ENCODE assay signal across 11 cellular contexts in the genomic region with DNA sequence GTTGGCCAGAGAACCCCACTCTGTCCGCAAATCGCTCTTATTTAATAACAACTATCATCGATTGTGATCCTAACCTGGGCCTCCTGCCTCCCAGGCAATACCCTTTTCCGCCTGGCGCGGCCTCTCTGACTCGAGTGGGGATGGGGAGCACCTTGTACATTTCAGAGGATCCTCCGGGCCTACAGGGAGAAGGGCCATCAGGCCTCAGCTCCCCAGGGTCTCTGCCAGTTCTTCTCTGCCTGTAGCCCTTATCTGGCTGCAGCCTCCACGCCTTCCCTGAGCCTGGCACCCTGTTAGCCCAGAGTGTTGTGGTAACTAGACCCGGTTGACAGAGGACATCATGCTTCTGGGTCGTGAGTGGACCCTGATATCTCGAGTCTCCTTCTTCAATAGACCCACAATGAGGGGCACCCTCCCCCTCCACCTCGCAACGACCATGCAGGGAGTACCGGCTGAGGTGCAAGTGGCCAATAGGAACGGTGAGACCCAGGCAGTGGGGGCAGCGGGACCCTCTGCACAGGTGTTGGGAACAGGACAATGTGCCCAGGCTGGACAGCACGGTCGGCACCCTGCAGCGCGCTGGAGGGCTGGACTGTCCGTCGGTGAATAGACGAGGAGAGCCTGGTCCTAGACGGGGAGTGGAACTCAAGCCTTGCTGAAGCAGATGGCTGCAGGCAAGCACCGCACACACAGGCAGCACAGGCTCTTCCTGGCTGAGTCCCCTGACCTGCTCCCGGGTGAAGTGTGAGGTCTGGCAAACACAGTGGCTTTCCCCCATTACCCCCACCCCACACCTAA. TPM values are rescaled to one million over a fixed set of nuclear protein-coding genes. Genes with fewer than 3 reads are reported as not detected.
DNase-seq lines count a peak whose midpoint lies in the region; ATAC-seq and TF ChIP-seq lines count a peak whose summit lies in the region.
"Had no signal": no experiment of that assay in that cellular context is flagged by ENCODE, and none has a peak within 500 bp of the region (broad histone marks: within the 10 kb centered on the region; RNA-seq: fewer than 3 reads in every experiment).

No MANE protein-coding gene starts in this region.

- H3K4me1 ChIP-seq in left ventricle myocardium inferior, result peaks cover 13% of the 10 kb centered on the region
- H3K4me1 ChIP-seq in lower lobe of right lung, result peaks cover 19% of the 10 kb centered on the region
- peaks cover 10 to 18% (median 11%) of the 10 kb centered on the region in 4 donors for H3K4me1 ChIP-seq in upper lobe of left lung

- ATAC-seq in Right ventricle myocardium inferior (no peak), lower lobe of right lung (no peak), upper lobe of left lung (ENCODE audit: low FRiP score in 2 of 2) (no peak)

- TF ChIP-seq EP300 in upper lobe of left lung (IDR thresholded peaks at IDR 0.05), result no peak

- H3K36me3 ChIP-seq in left ventricle myocardium inferior (no peaks in the 10 kb centered on the region), lower lobe of right lung (no peaks in the 10 kb centered on the region), upper lobe of left lung (no peaks in the 10 kb centered on the region)
- H3K36me3 ChIP-seq: pancreas had no signal

- in situ Hi-C loops in astrocyte of the cerebellum (cut with HindIII; ENCODE audit: low sequenced_read_pairs), result loop anchor here (5.0 kb wide), 1 partner anchor 46 kb away; no protein-coding TSS in a partner anchor

- H3K27me3 ChIP-seq in left ventricle myocardium inferior (ENCODE audit: low read depth) (peaks cover 100% of the 10 kb centered on the region), lower lobe of right lung (ENCODE audit: low read depth) (peaks cover 70% of the 10 kb centered on the region), upper lobe of left lung (peaks cover 0 to 22% (median 12%) of the 10 kb centered on the region in 4 donors)

- H3K4me3 ChIP-seq in left ventricle myocardium inferior, result peak overlapping the region; percentile 48
- peak overlapping the region; percentile 38 for H3K4me3 ChIP-seq in astrocyte of the cerebellum (ENCODE audit: low read depth, low read length)
- H3K4me3 ChIP-seq in lower lobe of right lung, result peak overlapping the region; percentile 36
- H3K4me3 ChIP-seq in upper lobe of left lung, result peak overlapping the region in 3 of 4 donors; percentile 0 to 36 (median 22)

- no peak for TF ChIP-seq CTCF in left ventricle myocardium inferior (IDR thresholded peaks at IDR 0.05; ENCODE audit: borderline replicate concordance)
- no peak for TF ChIP-seq CTCF in astrocyte of the cerebellum (IDR thresholded peaks at IDR 0.05; ENCODE audit: low read depth, low read length, missing control alignments)
- no peak for TF ChIP-seq CTCF in lower lobe of right lung (IDR thresholded peaks at IDR 0.05)
- no peak for TF ChIP-seq CTCF in upper lobe of left lung (IDR thresholded peaks at IDR 0.05)

- no peak for TF ChIP-seq POLR2A in upper lobe of left lung (IDR thresholded peaks at IDR 0.05)

- intact Hi-C loops in left ventricle myocardium inferior (cut with micrococcal nuclease), result no loop called here
- intact Hi-C loops in Right ventricle myocardium inferior (cut with DNase I), result loop anchor here (5.0 kb wide), 2 partner anchors 84 to 259 kb away; no protein-coding TSS in a partner anchor
- intact Hi-C loops in lower lobe of right lung (cut with DNase I), result no loop called here

- no peak for DNase-seq in left ventricle myocardium inferior
- DNase-seq in Right ventricle myocardium inferior (ENCODE audit: missing footprints), result no peak
- DNase-seq in astrocyte of the cerebellum (ENCODE audit: low read depth), result no peak
- no peak for DNase-seq in lower lobe of right lung
- DNase-seq in upper lobe of left lung, result peak in 1 of 2 donors; percentile 53
- no peak for DNase-seq in NCI-H1092 treated with DMSO at 0.1 percent for 48 hours (lab: John Stamatoyannopoulos, UW)
- no peak for DNase-seq in COLO829 (ENCODE audit: low spot score)
- no peak for DNase-seq in SIG-M5 (lab: John Stamatoyannopoulos, UW)

- WGBS in upper lobe of left lung, 2 donors, result 67 to 72% methylated on average over 19 to 27 of the region's 27 CpGs

- no peak overlapping the region for H3K27ac ChIP-seq in left ventricle myocardium inferior (replicated peaks)
- H3K27ac ChIP-seq in lower lobe of right lung, result no peak overlapping the region
- H3K27ac ChIP-seq in upper lobe of left lung, result no peak overlapping the region
- H3K27ac ChIP-seq: pancreas, VCaP had no signal

- H3K9me3 ChIP-seq in left ventricle myocardium inferior (replicated peaks) (no peaks in the 10 kb centered on the region), lower lobe of right lung (no peaks in the 10 kb centered on the region), upper lobe of left lung (no peaks in the 10 kb centered on the region)
- H3K9me3 ChIP-seq: pancreas had no signal

RNA-seq across cellular contexts. Expression of a gene that starts 7.1 kb away (rescaled TPM):
- total RNA-seq in left ventricle myocardium inferior, result not detected
- not detected for total RNA-seq in Right ventricle myocardium inferior
- total RNA-seq in lower lobe of right lung, result 2.1 TPM
- 10 to 100 TPM in 3 of 6 donors, 1 to 10 TPM in 2, under 1 TPM in 1; 0.59 to 25.2 (median 11.1) TPM for total RNA-seq in upper lobe of left lung

RNA-seq across cellular contexts. Expression of a gene that starts 11.5 kb away (rescaled TPM):
- not detected for total RNA-seq in left ventricle myocardium inferior
- 0.14 TPM for total RNA-seq in Right ventricle myocardium inferior
- total RNA-seq in lower lobe of right lung, result 1.2 TPM
- 1 to 10 TPM in 2 of 6 donors, under 1 TPM in 3, not detected in 1; 0.30 to 1.3 (median 0.72) TPM for total RNA-seq in upper lobe of left lung
- total RNA-seq: bronchial epithelial cell had no signal

RNA-seq across cellular contexts. Expression of a gene that starts 43.2 kb away (rescaled TPM):
- total RNA-seq in left ventricle myocardium inferior (2.4 TPM), Right ventricle myocardium inferior (6.5 TPM), lower lobe of right lung (541 TPM), upper lobe of left lung (100 to 1,000 TPM in 5 of 6 donors, 10 to 100 TPM in 1; 74.4 to 437 (median 172) TPM)
- total RNA-seq: bronchial epithelial cell had no signal

RNA-seq across cellular contexts. Expression of a gene that starts 49.6 kb away (rescaled TPM):
- total RNA-seq in left ventricle myocardium inferior (not detected), Right ventricle myocardium inferior (not detected), lower lobe of right lung (not detected), upper lobe of left lung (1 to 10 TPM in 2 of 6 donors, not detected in 4; 1.2 to 1.4 TPM)
- total RNA-seq: bronchial epithelial cell had no signal

RNA-seq across cellular contexts. Expression of a gene that starts 54.6 kb away (rescaled TPM):
- 11.6 TPM for total RNA-seq in left ventricle myocardium inferior
- total RNA-seq in Right ventricle myocardium inferior, result 9.5 TPM
- 65.1 TPM for total RNA-seq in lower lobe of right lung
- total RNA-seq in upper lobe of left lung, result 100 to 1,000 TPM in 2 of 6 donors, 10 to 100 TPM in 4; 25.7 to 194 (median 62.5) TPM

Comparison
In these comparisons a context has a peak if more than half of its experiments do, and no peak if none do; other contexts are left out.
1. RNA of a gene that starts 43.2 kb away (total RNA-seq): 541 TPM in lower lobe of right lung (single experiment) and 74.4 to 437 TPM in upper lobe of left lung; 6.5 TPM in Right ventricle myocardium inferior (single experiment) and 2.4 TPM in left ventricle myocardium inferior (single experiment); every median in the first group is over 10 times any median in the second.
2. Peak in every context shown above with its lines, with median percentiles within 50 percentile points of each other: H3K4me3 ChIP-seq.